In the genomic region with DNA sequence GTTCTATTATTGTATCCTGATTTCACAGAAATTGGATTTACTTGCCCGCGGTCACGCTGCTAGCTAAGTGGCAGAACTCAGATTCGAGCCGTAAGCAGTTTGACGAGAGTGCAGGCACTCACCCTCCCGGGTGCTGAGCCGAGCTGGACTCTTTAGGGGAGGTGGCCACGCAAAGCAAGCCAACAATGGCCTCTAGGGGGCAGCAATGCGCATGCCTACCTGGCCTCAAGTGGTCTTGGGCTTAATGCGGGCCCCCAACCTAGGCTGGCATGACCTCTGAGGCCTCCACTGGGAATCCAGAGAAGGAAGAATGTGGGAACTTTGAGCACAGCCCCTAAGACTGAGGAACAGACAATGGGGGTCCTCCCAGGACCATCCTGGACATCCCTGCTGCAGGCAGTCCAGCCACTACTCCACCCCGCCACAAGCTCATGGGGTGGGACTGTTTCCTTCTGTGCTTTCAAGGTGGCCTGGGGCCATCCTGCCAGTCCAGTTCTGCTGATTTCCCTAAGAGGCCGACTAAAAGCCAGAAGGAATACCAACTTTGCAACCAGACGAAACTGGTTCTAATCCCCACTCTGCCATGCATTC, we compare ENCODE assay signal across 9 cellular contexts.
DNase-seq lines count a peak whose midpoint lies in the region; ATAC-seq lines count a peak whose summit lies in the region.
"Had no signal": no experiment of that assay in that cellular context is flagged by ENCODE, and none has a peak within 500 bp of the region (broad histone marks: within the 10 kb centered on the region; RNA-seq: fewer than 3 reads in every experiment).

No MANE protein-coding gene starts in this region.

- no peak overlapping the region for H3K4me3 ChIP-seq in adipocyte (ENCODE audit: low read length)
- H3K4me3 ChIP-seq: BLaER1 treated with 17β-estradiol and CSF1 and Interleukin-3, amounts not matched to agents 10 nM and 100 nM had no signal

- no peaks in the 10 kb centered on the region for H3K27me3 ChIP-seq in adipocyte (replicated peaks; ENCODE audit: control insufficient read depth, insufficient read depth, low read length)
- H3K27me3 ChIP-seq: BLaER1 treated with 17β-estradiol and CSF1 and Interleukin-3, amounts not matched to agents 10 nM and 100 nM had no signal

- peaks cover 67% of the 10 kb centered on the region for H3K36me3 ChIP-seq in adipocyte (ENCODE audit: control insufficient read depth, insufficient read depth, low read length, severe bottlenecking)

- no peaks in the 10 kb centered on the region for H3K4me1 ChIP-seq in adipocyte (ENCODE audit: control insufficient read depth, insufficient read depth, low read length)
- H3K4me1 ChIP-seq: BLaER1 treated with 17β-estradiol and CSF1 and Interleukin-3, amounts not matched to agents 10 nM and 100 nM had no signal

- ATAC-seq in GM21528 (IDR thresholded peaks at IDR 0.05; ENCODE audit: low FRiP score, unreplicated experiment) (no peak), HG02870 (IDR thresholded peaks at IDR 0.05; ENCODE audit: unreplicated experiment) (no peak)

- peak in 2 of 3 experiments; percentile 16 to 22 for DNase-seq in NCI-H1417 (lab: John Stamatoyannopoulos, UW)
- no peak for DNase-seq in NCI-H1417 treated with DMSO at 0.1 percent for 48 hours (lab: John Stamatoyannopoulos, UW)
- peak; percentile 11 for DNase-seq in SKM-1 treated with dmso at 0.1 percent for 144 hours (lab: John Stamatoyannopoulos, UW; ENCODE audit: unreplicated experiment)
- DNase-seq in adipocyte (ENCODE audit: low read depth): peak; percentile 46
- peak; percentile 59 for DNase-seq in inferior parietal cortex (ENCODE audit: extremely low spot score)
- DNase-seq in stimulated activated CD4-positive, alpha-beta T cell treated with anti-CD3 and anti-CD28 coated beads, Interleukin-4, amount 100 ng/mL, for 1 hour: peak; percentile 63

- H3K9me3 ChIP-seq in adipocyte (ENCODE audit: control insufficient read depth, low read length): no peaks in the 10 kb centered on the region

- H3K9ac ChIP-seq in adipocyte (ENCODE audit: low read length): no peak overlapping the region
- H3K9ac ChIP-seq: BLaER1 treated with 17β-estradiol and CSF1 and Interleukin-3, amounts not matched to agents 10 nM and 100 nM had no signal
